8 cellular contexts compared by ENCODE assay signal in the genomic region with DNA sequence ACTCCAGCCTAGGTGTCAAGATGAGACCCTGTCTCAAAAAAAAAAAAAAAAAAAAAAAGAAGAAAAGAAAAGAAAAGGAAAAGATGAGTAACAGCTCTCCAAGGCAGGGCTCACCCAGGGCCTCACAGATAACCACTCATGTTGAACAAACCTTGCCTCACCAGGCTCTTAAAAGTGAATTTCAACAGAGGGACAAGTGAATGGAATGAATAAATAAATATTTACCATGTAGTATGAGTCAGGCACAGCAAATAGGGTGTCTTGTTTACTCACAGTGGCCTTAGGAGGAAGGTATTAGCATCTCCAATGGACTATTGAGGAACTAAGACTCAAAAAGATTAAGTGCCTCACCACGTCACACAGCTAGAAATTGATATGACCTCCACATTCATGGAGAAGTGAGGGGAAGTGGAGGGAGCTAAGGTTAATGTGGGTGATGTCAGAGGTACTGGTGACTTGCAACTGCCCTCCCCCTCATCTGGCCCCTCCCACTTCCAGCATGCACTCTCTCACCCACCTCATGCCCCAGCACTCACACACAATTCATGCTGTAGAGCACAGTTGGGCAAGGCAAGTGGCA.
DNase-seq lines count a peak whose midpoint lies in the region; ATAC-seq and TF ChIP-seq lines count a peak whose summit lies in the region.

No MANE protein-coding gene starts in this region.

- H3K9me3 Mint-ChIP-seq in effector memory CD8-positive, alpha-beta T cell, result peaks cover 3 to 11% of the 10 kb centered on the region in 2 donors
- peaks cover 22 to 25% of the 10 kb centered on the region in 2 donors for H3K9me3 Mint-ChIP-seq in stimulated activated naive CD8-positive, alpha-beta T cell treated with anti-CD3 and anti-CD28 coated beads, Interleukin-15, amount 100 ng/mL, for 72 hours

- H3K27ac ChIP-seq in OCI-LY7 (ENCODE audit: low read depth, low read length, poor library complexity, severe bottlenecking), result no peak overlapping the region

- H3K36me3 ChIP-seq in OCI-LY7 (ENCODE audit: insufficient read depth, low read length), result no peaks in the 10 kb centered on the region; the same call in 1 of the 2 replicates

- H3K27me3 Mint-ChIP-seq in effector memory CD8-positive, alpha-beta T cell, result no peaks in the 10 kb centered on the region
- H3K27me3 Mint-ChIP-seq in stimulated activated naive CD8-positive, alpha-beta T cell treated with anti-CD3 and anti-CD28 coated beads, Interleukin-15, amount 100 ng/mL, for 72 hours, result no peaks in the 10 kb centered on the region

- H2AFZ ChIP-seq in OCI-LY7 (ENCODE audit: low read length), result no peak overlapping the region

- ATAC-seq in effector memory CD8-positive, alpha-beta T cell (replicated peaks), result peak; percentile 39
- ATAC-seq in stimulated activated naive CD8-positive, alpha-beta T cell treated with anti-CD3 and anti-CD28 coated beads, Interleukin-15, amount 100 ng/mL, for 72 hours, result peak; percentile 38

- H3K9me2 ChIP-seq in OCI-LY7 (ENCODE audit: insufficient read depth, low read length), result no peaks in the 10 kb centered on the region

- H3K4me1 ChIP-seq in OCI-LY7 (ENCODE audit: insufficient read depth, low read length, poor library complexity, severe bottlenecking), result peaks cover 39% of the 10 kb centered on the region

- no peak overlapping the region for H3K27ac Mint-ChIP-seq in effector memory CD8-positive, alpha-beta T cell
- peak overlapping the region in 1 of 2 donors; percentile 11 for H3K27ac Mint-ChIP-seq in stimulated activated naive CD8-positive, alpha-beta T cell treated with anti-CD3 and anti-CD28 coated beads, Interleukin-15, amount 100 ng/mL, for 72 hours

- CTCF ChIA-PET in OCI-LY7 (lab: Charles Lee; ENCODE audit: unreplicated experiment), result interaction anchor here (0.6 kb wide), 1 partner anchor 22 kb away, joined by 6 read pairs; no protein-coding TSS in a partner anchor

- H4K20me1 ChIP-seq in OCI-LY7 (ENCODE audit: insufficient read depth, low read length), result no peaks in the 10 kb centered on the region

- H3K4me3 Mint-ChIP-seq in effector memory CD8-positive, alpha-beta T cell, result peak overlapping the region in 1 of 2 donors; percentile 73
- H3K4me3 Mint-ChIP-seq in stimulated activated naive CD8-positive, alpha-beta T cell treated with anti-CD3 and anti-CD28 coated beads, Interleukin-15, amount 100 ng/mL, for 72 hours, result peak overlapping the region; percentile 10 to 68

- no peak overlapping the region for H3K4me3 ChIP-seq in OCI-LY7 (ENCODE audit: low read depth, low read length, poor library complexity, severe bottlenecking)

- peaks cover 46 to 52% of the 10 kb centered on the region in 2 donors for H3K4me1 Mint-ChIP-seq in effector memory CD8-positive, alpha-beta T cell (ENCODE audit: low read depth in 2 of 2)
- H3K4me1 Mint-ChIP-seq in stimulated activated naive CD8-positive, alpha-beta T cell treated with anti-CD3 and anti-CD28 coated beads, Interleukin-15, amount 100 ng/mL, for 72 hours, result peaks cover 75% of the 10 kb centered on the region

- peaks cover 4% of the 10 kb centered on the region for H3K36me3 Mint-ChIP-seq in effector memory CD8-positive, alpha-beta T cell (ENCODE audit: insufficient read depth)

- BruUV-seq in OCI-LY7 (replicated peaks; lab: Mats Ljungman, UMichigan), result no TSS peak

- H3K4me2 ChIP-seq in OCI-LY7 (ENCODE audit: low read length), result no peak overlapping the region

- DNase-seq in activated naive CD4-positive, alpha-beta T cell treated with Interleukin-2 at 50 U/mL for 16 hours, result peak; percentile 28
- no peak for DNase-seq in activated naive CD4-positive, alpha-beta T cell (lab: John Stamatoyannopoulos, UW)
- DNase-seq in OCI-LY7 (ENCODE audit: low spot score), result peak; percentile 23
- DNase-seq in effector memory CD8-positive, alpha-beta T cell, result peak in 1 of 3 experiments; percentile 22
- DNase-seq in stimulated activated naive CD8-positive, alpha-beta T cell treated with anti-CD3 and anti-CD28 coated beads, Interleukin-15, amount 100 ng/mL, for 72 hours, result no peak
- no peak for DNase-seq in cerebellum (ENCODE audit: low spot score)
- no peak for DNase-seq in T-helper 9 cell
- DNase-seq in COLO829 (ENCODE audit: low spot score), result no peak

- peaks cover 23% of the 10 kb centered on the region; the same call in 1 of the 2 replicates for H3K9me3 ChIP-seq in OCI-LY7 (ENCODE audit: low read length)

- H3K79me2 ChIP-seq in OCI-LY7 (ENCODE audit: insufficient read depth, low read depth, low read length), result no peaks in the 10 kb centered on the region

- intact Hi-C loops in OCI-LY7 (cut with micrococcal nuclease; ENCODE audit: unreplicated experiment), result no loop called here

- POLR2A ChIA-PET in OCI-LY7 (lab: Charles Lee), result interaction anchor here (0.6 to 1.3 kb wide), 2 partner anchors 41 to 585 kb away, joined by 3 read pairs; no protein-coding TSS in a partner anchor

- TF ChIP-seq CTCF in OCI-LY7 (conservative IDR thresholded peaks at IDR 0.05; ENCODE audit: low read length), result no peak

Comparison
In these comparisons a context has a peak if more than half of its experiments do, and no peak if none do; other contexts are left out.
1. DNase-seq: peak in activated naive CD4-positive, alpha-beta T cell treated with Interleukin-2 at 50 U/mL for 16 hours (single experiment) and OCI-LY7 (single experiment); none in activated naive CD4-positive, alpha-beta T cell (0 of 4), stimulated activated naive CD8-positive, alpha-beta T cell treated with anti-CD3 and anti-CD28 coated beads, Interleukin-15, amount 100 ng/mL, for 72 hours (0 of 2), cerebellum (single experiment), T-helper 9 cell (single experiment) and COLO829 (single experiment).